In the genomic region with DNA sequence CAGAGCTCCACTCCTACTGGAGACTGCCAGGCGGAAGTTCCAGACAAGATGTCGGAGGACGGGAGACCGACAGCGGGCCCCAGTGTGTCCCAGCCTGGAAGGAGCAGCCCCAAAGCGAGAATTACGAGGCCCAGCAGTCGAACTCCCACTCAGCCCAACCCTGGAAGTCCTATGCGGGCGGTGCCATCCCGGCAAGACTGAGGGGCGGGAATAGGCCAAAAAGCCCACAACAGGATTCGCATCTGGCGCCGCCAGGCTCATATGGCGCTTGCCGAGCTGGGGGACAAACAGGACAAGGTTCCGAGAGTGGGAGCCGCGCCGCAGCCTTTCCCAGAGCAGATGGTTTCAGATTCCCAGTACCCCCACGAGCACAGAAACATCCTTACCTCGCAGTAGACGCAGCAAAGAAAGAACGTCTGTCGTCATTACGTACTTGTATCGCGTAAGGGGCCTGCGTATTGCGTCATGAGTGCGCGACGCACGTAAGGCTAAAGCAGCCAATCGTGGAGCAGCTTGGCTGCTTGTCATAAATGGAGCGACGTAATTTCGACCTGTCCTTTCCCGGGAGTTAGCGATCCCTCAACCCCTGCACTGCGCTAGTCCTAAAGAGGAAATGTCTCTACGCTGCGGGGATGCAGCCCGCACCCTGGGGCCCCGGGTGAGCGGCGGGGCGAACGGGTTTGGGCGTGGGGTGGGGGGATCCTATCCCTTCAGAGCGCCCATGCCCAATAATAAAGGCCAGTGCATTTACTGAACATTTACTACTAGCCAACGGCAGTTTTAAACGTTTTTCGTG, we compare ENCODE assay signal across 8 cellular contexts. TPM values are rescaled to one million over a fixed set of nuclear protein-coding genes. Genes with fewer than 3 reads are reported as not detected.
DNase-seq lines count a peak whose midpoint lies in the region; ATAC-seq and TF ChIP-seq lines count a peak whose summit lies in the region.

Gene LIAS (plus strand): TSS at position 552 of the 796 bp plus-strand sequence. CDS start 62 bp downstream, at position 614.
Gene RPL9 (minus strand): TSS at position 418 of the 796 bp plus-strand sequence. CDS start 483 bp downstream, outside the sequence.

- peak within 1 kb of the TSS; percentile 99 for H3K4me3 ChIP-seq in WERI-Rb-1 (ENCODE audit: low read depth, low read length)
- H3K4me3 ChIP-seq in mammary epithelial cell (replicated peaks in 1 of 3; ENCODE audit: insufficient read depth in 1 of 3, low read depth in 2 of 3, low read length in 3 of 3): peak within 1 kb of the TSS; percentile 66 to 100 (median 70)
- peak within 1 kb of the TSS; percentile 93 for H3K4me3 ChIP-seq in iPS-18c (ENCODE audit: insufficient read depth, low read depth, low read length)
- peak within 1 kb of the TSS; percentile 91 to 99 (median 97) for H3K4me3 ChIP-seq in skeletal muscle tissue (ENCODE audit: low read length in 3 of 3)

- peak; percentile 98 for DNase-seq in ACHN
- peak; percentile 97 for DNase-seq in NCI-H2227 (lab: John Stamatoyannopoulos, UW; ENCODE audit: unreplicated experiment)
- peak; percentile 98 for DNase-seq in WERI-Rb-1
- DNase-seq in mammary epithelial cell: peak; percentile 97

- H3K36me3 ChIP-seq in WERI-Rb-1: peaks cover 65% of the 10 kb centered on the region
- peaks cover 55% of the 10 kb centered on the region for H3K36me3 ChIP-seq in mammary epithelial cell (ENCODE audit: insufficient read depth, low read length)
- H3K36me3 ChIP-seq in skeletal muscle tissue (ENCODE audit: control insufficient read depth in 3 of 3, insufficient read depth in 3 of 3, low read length in 3 of 3): peaks cover 33 to 52% (median 51%) of the 10 kb centered on the region in 3 donors

- peak within 1 kb of the TSS; percentile 99 for H3K9ac ChIP-seq in mammary epithelial cell (ENCODE audit: insufficient read depth, low read length)
- peak within 1 kb of the TSS; percentile 95 to 100 (median 98) for H3K9ac ChIP-seq in skeletal muscle tissue (ENCODE audit: low read depth in 1 of 3, low read length in 3 of 3)

- in situ Hi-C loops in ACHN (cut with HindIII; ENCODE audit: low pct_ligation_motif_present, low pct_unique_long_range_greater_than_20kb, low sequenced_read_pairs) (no loop called here), mammary epithelial cell (cut with MboI; ENCODE audit: low sequenced_read_pairs in 2 of 2) (no loop called here)

- CTCF ChIA-PET in mammary epithelial cell (lab: Charles Lee; ENCODE audit: low non-redundant PET): interaction anchor here (0.5 kb wide), 1 partner anchor 384 kb away, joined by 3 read pairs; no protein-coding TSS in a partner anchor

- under 1% methylated on average over 18 of the region's 55 CpGs for WGBS in mammary epithelial cell (ENCODE audit: low coverage, missing lambda C conversion rate)

- H2AFZ ChIP-seq in mammary epithelial cell (ENCODE audit: low read depth, low read length): peak within 1 kb of the TSS; percentile 92

- intact Hi-C loops in mammary epithelial cell (cut with micrococcal nuclease): loop anchor here (1.0 to 10.0 kb wide), 2 partner anchors 11 to 554 kb away; no protein-coding TSS in a partner anchor

- H3K27me3 ChIP-seq in WERI-Rb-1 (ENCODE audit: insufficient read depth, low read depth, severe bottlenecking) (no peaks in the 10 kb centered on the region), mammary epithelial cell (ENCODE audit: insufficient read depth, low read length) (no peaks in the 10 kb centered on the region), skeletal muscle tissue (ENCODE audit: control insufficient read depth in 3 of 3, insufficient read depth in 3 of 3, low read length in 3 of 3) (no peaks in the 10 kb centered on the region)

- TF ChIP-seq CTCF in WERI-Rb-1 (IDR thresholded peaks at IDR 0.05; ENCODE audit: low read depth, low read length) (no peak), mammary epithelial cell (conservative IDR thresholded peaks at IDR 0.05 in 1 of 2, IDR thresholded peaks at IDR 0.05 in 1 of 2; ENCODE audit: extremely low read depth in 1 of 2, insufficient read depth in 1 of 2, low read depth in 1 of 2, low read length in 2 of 2) (no peak)

- peaks cover 13% of the 10 kb centered on the region for H3K4me1 ChIP-seq in mammary epithelial cell (ENCODE audit: insufficient read depth, low read length)
- peaks cover 11 to 21% (median 21%) of the 10 kb centered on the region in 3 donors for H3K4me1 ChIP-seq in skeletal muscle tissue (ENCODE audit: control insufficient read depth in 3 of 3, insufficient read depth in 3 of 3, low read length in 3 of 3)

- peak; percentile 84 for ATAC-seq in GM18873 (IDR thresholded peaks at IDR 0.05; ENCODE audit: low FRiP score, unreplicated experiment)
- ATAC-seq in HG03139 (IDR thresholded peaks at IDR 0.05; ENCODE audit: unreplicated experiment): peak; percentile 74

- H3K9me3 ChIP-seq in WERI-Rb-1 (ENCODE audit: severe bottlenecking): no peaks in the 10 kb centered on the region
- no peaks in the 10 kb centered on the region for H3K9me3 ChIP-seq in mammary epithelial cell (replicated peaks; ENCODE audit: insufficient read depth, low read length)
- H3K9me3 ChIP-seq in iPS-18c (ENCODE audit: control insufficient read depth, insufficient read depth, low read length): no peaks in the 10 kb centered on the region
- H3K9me3 ChIP-seq in skeletal muscle tissue (ENCODE audit: control insufficient read depth in 3 of 3, low read length in 3 of 3): no peaks in the 10 kb centered on the region

- peaks cover 9% of the 10 kb centered on the region for H4K20me1 ChIP-seq in mammary epithelial cell (ENCODE audit: insufficient read depth, low read length)

- dilution Hi-C loops in mammary epithelial cell (cut with HindIII; ENCODE audit: low sequenced_read_pairs): no loop called here

- peaks cover 69% of the 10 kb centered on the region for H3K79me2 ChIP-seq in mammary epithelial cell (ENCODE audit: insufficient read depth, low read length)

- H3K4me2 ChIP-seq in mammary epithelial cell (ENCODE audit: insufficient read depth, low read depth, low read length): peak within 1 kb of the TSS; percentile 94

- peak within 1 kb of the TSS; percentile 89 for H3K27ac ChIP-seq in WERI-Rb-1
- peak within 1 kb of the TSS; percentile 93 for H3K27ac ChIP-seq in mammary epithelial cell (ENCODE audit: insufficient read depth, low read depth, low read length)
- peak within 1 kb of the TSS; percentile 97 for H3K27ac ChIP-seq in skeletal muscle tissue (ENCODE audit: low read depth, low read length)

- TSS peak; percentile 46 for BruUV-seq in mammary epithelial cell (replicated peaks; lab: Mats Ljungman, UMichigan)

RNA-seq across cellular contexts. Expression of gene LIAS, which starts in this region (rescaled TPM):
- total RNA-seq in mammary epithelial cell (10 to 100 TPM in 1 of 2 donors, 1 to 10 TPM in 1; 8.5 to 17.6 TPM), skeletal muscle tissue (18.8 TPM)
- polyA plus RNA-seq in mammary epithelial cell: 10.5 TPM
- polyA minus RNA-seq in mammary epithelial cell: not detected

RNA-seq across cellular contexts. Expression of gene RPL9, which starts in this region (rescaled TPM):
- total RNA-seq in mammary epithelial cell (1,000 to 10,000 TPM in 1 of 2 donors, 100 to 1,000 TPM in 1; 524 to 1,844 TPM), skeletal muscle tissue (5,741 TPM)
- polyA plus RNA-seq in mammary epithelial cell: 1,095 TPM
- polyA minus RNA-seq in mammary epithelial cell: 202 TPM

Comparison
In these comparisons a context has a peak if more than half of its experiments do, and no peak if none do; other contexts are left out.
1. Peak in every context shown above with its lines: DNase-seq, ATAC-seq, H3K4me3 ChIP-seq and H3K27ac ChIP-seq.